21 cellular contexts compared by ENCODE assay signal in the genomic region with DNA sequence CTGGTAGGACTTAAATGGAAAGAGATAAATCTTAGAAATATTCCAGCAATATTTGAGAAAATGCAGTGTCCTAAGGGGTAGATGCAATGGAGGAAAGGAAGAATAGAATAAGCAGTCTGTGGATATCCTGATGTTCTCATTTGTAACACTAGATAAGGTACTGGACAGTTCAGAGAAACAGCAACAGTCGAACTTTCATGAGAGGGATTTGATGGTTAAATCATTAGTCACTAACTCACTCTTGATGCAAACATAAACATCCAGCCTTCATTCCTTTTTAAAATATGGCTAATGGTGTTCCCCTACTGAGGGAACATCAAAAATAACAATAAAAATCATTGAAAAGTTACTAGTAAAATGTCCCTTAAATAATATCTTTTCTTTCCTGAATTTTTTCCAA.
DNase-seq lines count a peak whose midpoint lies in the region; ATAC-seq and TF ChIP-seq lines count a peak whose summit lies in the region.
"Had no signal": no experiment of that assay in that cellular context is flagged by ENCODE, and none has a peak within 500 bp of the region (broad histone marks: within the 10 kb centered on the region; RNA-seq: fewer than 3 reads in every experiment).

No MANE protein-coding gene starts in this region.

- ATAC-seq in GM18858 (IDR thresholded peaks at IDR 0.05; ENCODE audit: unreplicated experiment) = no peak
- ATAC-seq: GM23338, HCT116 had no signal

- H3K36me3 ChIP-seq in GM23248 (ENCODE audit: low read depth) (no peaks in the 10 kb centered on the region), adipocyte (ENCODE audit: control insufficient read depth, insufficient read depth, low read length, severe bottlenecking) (no peaks in the 10 kb centered on the region), smooth muscle cell (ENCODE audit: low read depth) (no peaks in the 10 kb centered on the region), vagina (no peaks in the 10 kb centered on the region)
- H3K36me3 ChIP-seq: BLaER1, SJCRH30 had no signal

- intact Hi-C loops in vagina (cut with DNase I) = no loop called here

- H3K9ac ChIP-seq in GM23248 (no peak overlapping the region), adipocyte (ENCODE audit: low read length) (no peak overlapping the region), smooth muscle cell (ENCODE audit: low read depth) (no peak overlapping the region)
- H3K9ac ChIP-seq: BLaER1, KMS-11 had no signal

- no peaks in the 10 kb centered on the region for H3K9me3 ChIP-seq in GM23248 (ENCODE audit: low read depth)
- peaks cover 15% of the 10 kb centered on the region for H3K9me3 ChIP-seq in adipocyte (ENCODE audit: control insufficient read depth, low read length)
- no peaks in the 10 kb centered on the region for H3K9me3 ChIP-seq in smooth muscle cell (replicated peaks; ENCODE audit: low read depth)
- H3K9me3 ChIP-seq in vagina = no peaks in the 10 kb centered on the region
- H3K9me3 ChIP-seq: SJCRH30 had no signal

- TF ChIP-seq CTCF in fibroblast of villous mesenchyme (IDR thresholded peaks at IDR 0.05; ENCODE audit: insufficient read depth, low read depth, low read length) = no peak
- TF ChIP-seq CTCF in smooth muscle cell (IDR thresholded peaks at IDR 0.05; ENCODE audit: borderline replicate concordance, insufficient read depth, poor library complexity, severe bottlenecking) = no peak
- TF ChIP-seq CTCF in vagina (IDR thresholded peaks at IDR 0.05) = no peak

- H3K4me3 ChIP-seq in GM23248 (no peak overlapping the region), adipocyte (ENCODE audit: low read length) (no peak overlapping the region), fibroblast of villous mesenchyme (ENCODE audit: low read depth, low read length) (no peak overlapping the region), smooth muscle cell (no peak overlapping the region), vagina (no peak overlapping the region)
- H3K4me3 ChIP-seq: BLaER1, GM23338, PC-9, SJCRH30 had no signal

- H3K27ac ChIP-seq in GM23248 = no peak overlapping the region
- H3K27ac ChIP-seq in smooth muscle cell (ENCODE audit: low read depth) = no peak overlapping the region
- H3K27ac ChIP-seq in vagina = no peak overlapping the region
- H3K27ac ChIP-seq: BLaER1, KMS-11, PC-9, SJCRH30 had no signal

- H3K27me3 ChIP-seq in GM23248 (replicated peaks; ENCODE audit: insufficient read depth) (no peaks in the 10 kb centered on the region), adipocyte (replicated peaks; ENCODE audit: control insufficient read depth, insufficient read depth, low read length) (no peaks in the 10 kb centered on the region), smooth muscle cell (ENCODE audit: low read depth) (no peaks in the 10 kb centered on the region), vagina (no peaks in the 10 kb centered on the region)
- H3K27me3 ChIP-seq: BLaER1, SJCRH30 had no signal

- H3K4me1 ChIP-seq in GM23248 (ENCODE audit: insufficient read depth) (peaks cover 15% of the 10 kb centered on the region), adipocyte (ENCODE audit: control insufficient read depth, insufficient read depth, low read length) (no peaks in the 10 kb centered on the region), smooth muscle cell (ENCODE audit: low read depth) (no peaks in the 10 kb centered on the region), vagina (no peaks in the 10 kb centered on the region)
- H3K4me1 ChIP-seq: BLaER1 had no signal

- in situ Hi-C loops in GM23248 (cut with MboI) = no loop called here

- H3F3A ChIP-seq in GM23248 (ENCODE audit: insufficient read depth) (0 out of 2 replicates have a peak, but pooled peaks cover 5% of the 10 kb centered on the region), smooth muscle cell (ENCODE audit: low read depth) (no peaks in the 10 kb centered on the region)

- H4K20me1 ChIP-seq in GM23248 (ENCODE audit: insufficient read depth) (no peaks in the 10 kb centered on the region), smooth muscle cell (ENCODE audit: low read depth) (no peaks in the 10 kb centered on the region)
- H4K20me1 ChIP-seq: BLaER1 had no signal

- H3K79me2 ChIP-seq in GM23248 (ENCODE audit: insufficient read depth) = no peaks in the 10 kb centered on the region
- H3K79me2 ChIP-seq in smooth muscle cell (ENCODE audit: low read depth) = no peaks in the 10 kb centered on the region

- peak overlapping the region; percentile 43 for H2AFZ ChIP-seq in GM23248
- no peak overlapping the region for H2AFZ ChIP-seq in smooth muscle cell (ENCODE audit: low read depth)
- H2AFZ ChIP-seq: GM23338, PC-9 had no signal

- H3K4me2 ChIP-seq in GM23248 (ENCODE audit: unreplicated experiment) = no peak overlapping the region
- H3K4me2 ChIP-seq in smooth muscle cell = peak overlapping the region; percentile 29
- H3K4me2 ChIP-seq: BLaER1, GM23338, KMS-11, PC-9 had no signal

- 0 to 5% methylated on average over 1 of the region's 1 CpG for WGBS in GM23248 (ENCODE audit: low coverage in 1 of 2, low lambda C conversion rate in 2 of 2, missing lambda C conversion rate in 2 of 2), 2 experiments
- WGBS in smooth muscle cell (ENCODE audit: low lambda C conversion rate) = 18% methylated on average over 1 of the region's 1 CpG

- H3K9me2 ChIP-seq in GM23248 (ENCODE audit: insufficient read depth) = no peaks in the 10 kb centered on the region

- TF ChIP-seq POLR2A in vagina (IDR thresholded peaks at IDR 0.05) = no peak

- DNase-seq in GM23248 = peak; percentile 13
- DNase-seq in adipocyte (ENCODE audit: low read depth) = peak; percentile 23
- peak; percentile 48 for DNase-seq in fibroblast of villous mesenchyme (ENCODE audit: low read depth)
- DNase-seq in smooth muscle cell (lab: John Stamatoyannopoulos, UW; ENCODE audit: unreplicated experiment) = no peak
- DNase-seq in NCI-H146 treated with DMSO at 0.1 percent for 48 hours (lab: John Stamatoyannopoulos, UW; ENCODE audit: unreplicated experiment) = no peak
- no peak for DNase-seq in vagina (ENCODE audit: extremely low spot score in 2 of 2)
- DNase-seq in ecto neural progenitor cell (ENCODE audit: low spot score) = no peak
- DNase-seq: Calu3; CD4-positive, alpha-beta memory T cell; DMS79; NCI-H1417 treated with DMSO at 0.1 percent for 48 hours; NCI-H1930; NCI-H345; NCI-H526; PC-9; SJCRH30 had no signal

Comparison
In these comparisons a context has a peak if more than half of its experiments do, and no peak if none do; other contexts are left out.
1. DNase-seq: peak in GM23248 (single experiment), adipocyte (single experiment) and fibroblast of villous mesenchyme (single experiment); none in smooth muscle cell (single experiment), NCI-H146 treated with DMSO at 0.1 percent for 48 hours (single experiment), vagina (0 of 2) and ecto neural progenitor cell (single experiment).